Comparison of ENCODE assay signal across 21 cellular contexts in the genomic region with DNA sequence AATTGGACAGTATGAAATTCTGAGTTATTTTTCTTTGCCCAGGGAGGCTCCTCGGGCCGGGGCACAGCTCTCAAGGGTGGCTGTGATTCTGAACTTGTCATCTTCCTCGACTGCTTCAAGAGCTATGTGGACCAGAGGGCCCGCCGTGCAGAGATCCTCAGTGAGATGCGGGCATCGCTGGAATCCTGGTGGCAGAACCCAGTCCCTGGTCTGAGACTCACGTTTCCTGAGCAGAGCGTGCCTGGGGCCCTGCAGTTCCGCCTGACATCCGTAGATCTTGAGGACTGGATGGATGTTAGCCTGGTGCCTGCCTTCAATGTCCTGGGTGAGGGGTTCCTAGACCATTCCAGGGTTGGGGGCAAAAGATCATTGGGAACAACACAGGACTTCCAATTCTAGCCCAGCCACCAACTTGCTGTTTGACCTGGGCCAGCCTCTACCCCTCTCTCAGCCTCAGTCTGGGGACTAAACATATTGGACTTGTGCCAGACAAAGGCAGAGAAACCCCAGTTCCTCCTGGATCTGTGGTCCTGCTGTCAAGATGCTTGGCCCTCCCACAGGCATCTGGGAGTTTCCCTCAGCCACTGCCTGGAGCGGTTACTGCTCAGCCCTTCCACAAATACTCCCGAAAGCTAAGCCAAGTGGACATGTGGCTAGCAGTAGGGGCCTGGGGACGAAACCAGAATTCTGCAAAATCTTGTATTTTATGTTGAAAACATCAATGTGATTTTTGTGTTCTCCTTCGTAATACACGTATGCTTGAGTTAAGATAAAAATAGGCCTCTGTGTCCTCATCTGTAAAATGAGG. TPM values are rescaled to one million over a fixed set of nuclear protein-coding genes. Genes with fewer than 3 reads are reported as not detected.
DNase-seq lines count a peak whose midpoint lies in the region; ATAC-seq and TF ChIP-seq lines count a peak whose summit lies in the region.
"Had no signal": no experiment of that assay in that cellular context is flagged by ENCODE, and none has a peak within 500 bp of the region (broad histone marks: within the 10 kb centered on the region; RNA-seq: fewer than 3 reads in every experiment).

No MANE protein-coding gene starts in this region.

- in situ Hi-C loops in G401 (cut with HindIII; ENCODE audit: low sequenced_read_pairs): no loop called here

- H3K36me3 Mint-ChIP-seq in activated CD4-positive, alpha-beta T cell treated with anti-CD3 and anti-CD28 coated beads, Interleukin-2, amount 10 ng/mL, durations not matched to agents 7 days and 5 days (ENCODE audit: low read depth): peaks cover 66% of the 10 kb centered on the region
- H3K36me3 Mint-ChIP-seq in activated CD4-positive, alpha-beta T cell treated with anti-CD3 and anti-CD28 coated beads for 36 hours (ENCODE audit: low read depth): peaks cover 13% of the 10 kb centered on the region
- peaks cover 32% of the 10 kb centered on the region for H3K36me3 Mint-ChIP-seq in activated T-helper 1 cell treated with anti-CD3 and anti-CD28 coated beads, Interleukin-12 subunit alpha, Interleukin-12 subunit beta, Interleukin-2, Interleukin-4 antibody, amounts not matched to agents 30 ng/mL and 10 ng/mL and 1 ng/mL, durations not matched to agents 14 hours and 24 hours and 36 hours (ENCODE audit: low read depth)
- no peaks in the 10 kb centered on the region for H3K36me3 Mint-ChIP-seq in nephron progenitor cell (ENCODE audit: low read depth)

- intact Hi-C loops in activated CD4-positive, alpha-beta T cell treated with anti-CD3 and anti-CD28 coated beads for 36 hours (cut with DNase I, micrococcal nuclease): no loop called here
- intact Hi-C loops in activated T-helper 1 cell treated with anti-CD3 and anti-CD28 coated beads, Interleukin-12 subunit alpha, Interleukin-12 subunit beta, Interleukin-2, Interleukin-4 antibody, amounts not matched to agents 30 ng/mL and 10 ng/mL and 1 ng/mL, durations not matched to agents 14 hours and 24 hours and 36 hours (cut with micrococcal nuclease): no loop called here

- H3K27ac Mint-ChIP-seq in activated CD4-positive, alpha-beta T cell treated with anti-CD3 and anti-CD28 coated beads, Interleukin-2, amount 10 ng/mL, durations not matched to agents 7 days and 5 days: no peak overlapping the region
- no peak overlapping the region for H3K27ac Mint-ChIP-seq in activated CD4-positive, alpha-beta T cell treated with anti-CD3 and anti-CD28 coated beads for 36 hours
- H3K27ac Mint-ChIP-seq in activated T-helper 1 cell treated with anti-CD3 and anti-CD28 coated beads, Interleukin-12 subunit alpha, Interleukin-12 subunit beta, Interleukin-2, Interleukin-4 antibody, amounts not matched to agents 30 ng/mL and 10 ng/mL and 1 ng/mL, durations not matched to agents 14 hours and 24 hours and 36 hours: no peak overlapping the region
- H3K27ac Mint-ChIP-seq in nephron progenitor cell: no peak overlapping the region
- H3K27ac Mint-ChIP-seq: HFFc6 had no signal

- H3K4me1 Mint-ChIP-seq in activated CD4-positive, alpha-beta T cell treated with anti-CD3 and anti-CD28 coated beads, Interleukin-2, amount 10 ng/mL, durations not matched to agents 7 days and 5 days: peaks cover 51% of the 10 kb centered on the region
- peaks cover 33% of the 10 kb centered on the region for H3K4me1 Mint-ChIP-seq in activated CD4-positive, alpha-beta T cell treated with anti-CD3 and anti-CD28 coated beads for 36 hours
- peaks cover 56% of the 10 kb centered on the region for H3K4me1 Mint-ChIP-seq in activated T-helper 1 cell treated with anti-CD3 and anti-CD28 coated beads, Interleukin-12 subunit alpha, Interleukin-12 subunit beta, Interleukin-2, Interleukin-4 antibody, amounts not matched to agents 30 ng/mL and 10 ng/mL and 1 ng/mL, durations not matched to agents 14 hours and 24 hours and 36 hours (ENCODE audit: low read depth)
- peaks cover 5% of the 10 kb centered on the region for H3K4me1 Mint-ChIP-seq in nephron progenitor cell

- peak overlapping the region; percentile 32 for H3K4me3 Mint-ChIP-seq in activated CD4-positive, alpha-beta T cell treated with anti-CD3 and anti-CD28 coated beads, Interleukin-2, amount 10 ng/mL, durations not matched to agents 7 days and 5 days
- no peak overlapping the region for H3K4me3 Mint-ChIP-seq in activated CD4-positive, alpha-beta T cell treated with anti-CD3 and anti-CD28 coated beads for 36 hours
- H3K4me3 Mint-ChIP-seq in activated T-helper 1 cell treated with anti-CD3 and anti-CD28 coated beads, Interleukin-12 subunit alpha, Interleukin-12 subunit beta, Interleukin-2, Interleukin-4 antibody, amounts not matched to agents 30 ng/mL and 10 ng/mL and 1 ng/mL, durations not matched to agents 14 hours and 24 hours and 36 hours: peak overlapping the region; percentile 17
- H3K4me3 Mint-ChIP-seq in nephron progenitor cell: no peak overlapping the region
- H3K4me3 Mint-ChIP-seq: HFFc6 had no signal

- TF ChIP-seq CTCF in nephron progenitor cell (IDR thresholded peaks at IDR 0.05): no peak

- no peaks in the 10 kb centered on the region for H3K27me3 Mint-ChIP-seq in activated CD4-positive, alpha-beta T cell treated with anti-CD3 and anti-CD28 coated beads, Interleukin-2, amount 10 ng/mL, durations not matched to agents 7 days and 5 days
- H3K27me3 Mint-ChIP-seq in activated CD4-positive, alpha-beta T cell treated with anti-CD3 and anti-CD28 coated beads for 36 hours: no peaks in the 10 kb centered on the region
- no peaks in the 10 kb centered on the region for H3K27me3 Mint-ChIP-seq in activated T-helper 1 cell treated with anti-CD3 and anti-CD28 coated beads, Interleukin-12 subunit alpha, Interleukin-12 subunit beta, Interleukin-2, Interleukin-4 antibody, amounts not matched to agents 30 ng/mL and 10 ng/mL and 1 ng/mL, durations not matched to agents 14 hours and 24 hours and 36 hours (ENCODE audit: insufficient read depth)
- peaks cover 72% of the 10 kb centered on the region for H3K27me3 Mint-ChIP-seq in nephron progenitor cell (ENCODE audit: low read depth, poor library complexity)

- DNase-seq in activated CD4-positive, alpha-beta T cell treated with anti-CD3 and anti-CD28 coated beads, Interleukin-2, amount 10 ng/mL, durations not matched to agents 7 days and 5 days: no peak
- DNase-seq in activated CD4-positive, alpha-beta T cell treated with anti-CD3 and anti-CD28 coated beads for 36 hours: no peak
- peak; percentile 87 for DNase-seq in G401 (ENCODE audit: low spot score)
- DNase-seq in activated T-helper 1 cell treated with anti-CD3 and anti-CD28 coated beads, Interleukin-12 subunit alpha, Interleukin-12 subunit beta, Interleukin-2, Interleukin-4 antibody, amounts not matched to agents 30 ng/mL and 10 ng/mL and 1 ng/mL, durations not matched to agents 14 hours and 24 hours and 36 hours (ENCODE audit: low spot score): no peak
- peak; percentile 13 for DNase-seq in myocyte (ENCODE audit: low read depth)
- DNase-seq in NK-92 (lab: John Stamatoyannopoulos, UW; ENCODE audit: unreplicated experiment): no peak
- DNase-seq in NCI-H1930 (lab: John Stamatoyannopoulos, UW): no peak
- no peak for DNase-seq in nephron progenitor cell
- DNase-seq: GF-D8, H7, HFFc6, NCI-H1105, NCI-H146, NCI-H2029 treated with DMSO at 0.1 percent for 48 hours, NCI-H345, NCI-H524 treated with DMSO at 0.1 percent for 48 hours, NCI-H82, OCI-M1, Right ventricle myocardium superior had no signal

- no peak for ATAC-seq in activated CD4-positive, alpha-beta T cell treated with anti-CD3 and anti-CD28 coated beads for 36 hours
- ATAC-seq: HepG2, K562 had no signal

- POLR2A ChIA-PET in activated CD4-positive, alpha-beta T cell treated with anti-CD3 and anti-CD28 coated beads, Interleukin-2, amount 10 ng/mL, durations not matched to agents 7 days and 5 days (lab: Charles Lee): interaction anchor here (0.8 to 2.4 kb wide), 2 partner anchors 36 to 37 kb away, joined by 3 to 14 read pairs; partner anchors contain the start of gene OAS2
- POLR2A ChIA-PET in activated CD4-positive, alpha-beta T cell treated with anti-CD3 and anti-CD28 coated beads for 36 hours (lab: Charles Lee): no interaction called here

- H3K9me3 Mint-ChIP-seq in activated CD4-positive, alpha-beta T cell treated with anti-CD3 and anti-CD28 coated beads, Interleukin-2, amount 10 ng/mL, durations not matched to agents 7 days and 5 days: no peaks in the 10 kb centered on the region
- no peaks in the 10 kb centered on the region for H3K9me3 Mint-ChIP-seq in activated CD4-positive, alpha-beta T cell treated with anti-CD3 and anti-CD28 coated beads for 36 hours (ENCODE audit: low read depth)
- no peaks in the 10 kb centered on the region for H3K9me3 Mint-ChIP-seq in activated T-helper 1 cell treated with anti-CD3 and anti-CD28 coated beads, Interleukin-12 subunit alpha, Interleukin-12 subunit beta, Interleukin-2, Interleukin-4 antibody, amounts not matched to agents 30 ng/mL and 10 ng/mL and 1 ng/mL, durations not matched to agents 14 hours and 24 hours and 36 hours
- no peaks in the 10 kb centered on the region for H3K9me3 Mint-ChIP-seq in nephron progenitor cell
- H3K9me3 Mint-ChIP-seq: HFFc6 had no signal

- CTCF ChIA-PET in activated CD4-positive, alpha-beta T cell treated with anti-CD3 and anti-CD28 coated beads, Interleukin-2, amount 10 ng/mL, durations not matched to agents 7 days and 5 days (lab: Charles Lee): interaction anchor here (0.8 to 4.4 kb wide), 3 partner anchors 13 to 51 kb away, joined by 3 to 15 read pairs (median 4); partner anchors contain the start of gene OAS2
- CTCF ChIA-PET in activated CD4-positive, alpha-beta T cell treated with anti-CD3 and anti-CD28 coated beads for 36 hours (lab: Charles Lee): no interaction called here

RNA-seq across cellular contexts. Expression of gene OAS3, which starts 3.5 kb away (rescaled TPM):
- total RNA-seq in activated CD4-positive, alpha-beta T cell treated with anti-CD3 and anti-CD28 coated beads, Interleukin-2, amount 10 ng/mL, durations not matched to agents 7 days and 5 days: 100 to 1,000 TPM; 202 to 204 TPM
- total RNA-seq in activated CD4-positive, alpha-beta T cell treated with anti-CD3 and anti-CD28 coated beads for 36 hours: 10 to 100 TPM; 32.1 to 35.3 TPM
- 0.74 and 1.8 TPM in 2 replicates for total RNA-seq in G401 (2014; rRNA removed; shearing (Covaris generic))
- 50.1 and 54.2 TPM in 2 replicates for total RNA-seq in activated T-helper 1 cell treated with anti-CD3 and anti-CD28 coated beads, Interleukin-12 subunit alpha, Interleukin-12 subunit beta, Interleukin-2, Interleukin-4 antibody, amounts not matched to agents 30 ng/mL and 10 ng/mL and 1 ng/mL, durations not matched to agents 14 hours and 24 hours and 36 hours
- 4.7 and 7.1 TPM in 2 replicates for total RNA-seq in myocyte
- polyA plus RNA-seq in myocyte (2012): 1.3 TPM

RNA-seq across cellular contexts. Expression of gene OAS1, which starts 35.0 kb away (rescaled TPM):
- total RNA-seq in activated CD4-positive, alpha-beta T cell treated with anti-CD3 and anti-CD28 coated beads, Interleukin-2, amount 10 ng/mL, durations not matched to agents 7 days and 5 days: 100 to 1,000 TPM; 194 to 197 TPM
- total RNA-seq in activated CD4-positive, alpha-beta T cell treated with anti-CD3 and anti-CD28 coated beads for 36 hours: 10 to 100 TPM; 50.5 to 52.8 TPM
- not detected in 2 replicates for total RNA-seq in G401 (2014; rRNA removed; shearing (Covaris generic))
- 24.2 and 29.2 TPM in 2 replicates for total RNA-seq in activated T-helper 1 cell treated with anti-CD3 and anti-CD28 coated beads, Interleukin-12 subunit alpha, Interleukin-12 subunit beta, Interleukin-2, Interleukin-4 antibody, amounts not matched to agents 30 ng/mL and 10 ng/mL and 1 ng/mL, durations not matched to agents 14 hours and 24 hours and 36 hours
- total RNA-seq in myocyte: 10.4 and 14.0 TPM in 2 replicates
- polyA plus RNA-seq in myocyte (2012): 1.6 TPM
- total RNA-seq: HFFc6 had no signal

RNA-seq across cellular contexts. Expression of gene OAS2, which starts 36.6 kb away (rescaled TPM):
- 100 to 1,000 TPM; 294 to 420 TPM for total RNA-seq in activated CD4-positive, alpha-beta T cell treated with anti-CD3 and anti-CD28 coated beads, Interleukin-2, amount 10 ng/mL, durations not matched to agents 7 days and 5 days
- total RNA-seq in activated CD4-positive, alpha-beta T cell treated with anti-CD3 and anti-CD28 coated beads for 36 hours: 100 to 1,000 TPM; 148 to 278 TPM
- total RNA-seq in G401 (2014; rRNA removed; shearing (Covaris generic)): not detected in 2 replicates
- total RNA-seq in activated T-helper 1 cell treated with anti-CD3 and anti-CD28 coated beads, Interleukin-12 subunit alpha, Interleukin-12 subunit beta, Interleukin-2, Interleukin-4 antibody, amounts not matched to agents 30 ng/mL and 10 ng/mL and 1 ng/mL, durations not matched to agents 14 hours and 24 hours and 36 hours: 113 and 119 TPM in 2 replicates
- total RNA-seq in myocyte: 5.6 and 9.1 TPM in 2 replicates
- 1.1 TPM for polyA plus RNA-seq in myocyte (2012)
- total RNA-seq: H7 had no signal

Comparison
In these comparisons a context has a peak if more than half of its experiments do, and no peak if none do; other contexts are left out.
1. H3K4me3 Mint-ChIP-seq: peak in activated CD4-positive, alpha-beta T cell treated with anti-CD3 and anti-CD28 coated beads, Interleukin-2, amount 10 ng/mL, durations not matched to agents 7 days and 5 days (single experiment) and activated T-helper 1 cell treated with anti-CD3 and anti-CD28 coated beads, Interleukin-12 subunit alpha, Interleukin-12 subunit beta, Interleukin-2, Interleukin-4 antibody, amounts not matched to agents 30 ng/mL and 10 ng/mL and 1 ng/mL, durations not matched to agents 14 hours and 24 hours and 36 hours (single experiment); none in activated CD4-positive, alpha-beta T cell treated with anti-CD3 and anti-CD28 coated beads for 36 hours (single experiment) and nephron progenitor cell (single experiment).
2. DNase-seq: peak in G401 (single experiment) and myocyte (single experiment); none in activated CD4-positive, alpha-beta T cell treated with anti-CD3 and anti-CD28 coated beads, Interleukin-2, amount 10 ng/mL, durations not matched to agents 7 days and 5 days (single experiment), activated CD4-positive, alpha-beta T cell treated with anti-CD3 and anti-CD28 coated beads for 36 hours (single experiment), activated T-helper 1 cell treated with anti-CD3 and anti-CD28 coated beads, Interleukin-12 subunit alpha, Interleukin-12 subunit beta, Interleukin-2, Interleukin-4 antibody, amounts not matched to agents 30 ng/mL and 10 ng/mL and 1 ng/mL, durations not matched to agents 14 hours and 24 hours and 36 hours (single experiment), NK-92 (single experiment), NCI-H1930 (0 of 2) and nephron progenitor cell (single experiment).
3. RNA of gene OAS1, which starts 35.0 kb away (total RNA-seq): 194 to 197 TPM in activated CD4-positive, alpha-beta T cell treated with anti-CD3 and anti-CD28 coated beads, Interleukin-2, amount 10 ng/mL, durations not matched to agents 7 days and 5 days, 50.5 to 52.8 TPM in activated CD4-positive, alpha-beta T cell treated with anti-CD3 and anti-CD28 coated beads for 36 hours, 24.2 to 29.2 TPM in activated T-helper 1 cell treated with anti-CD3 and anti-CD28 coated beads, Interleukin-12 subunit alpha, Interleukin-12 subunit beta, Interleukin-2, Interleukin-4 antibody, amounts not matched to agents 30 ng/mL and 10 ng/mL and 1 ng/mL, durations not matched to agents 14 hours and 24 hours and 36 hours and 10.4 to 14.0 TPM in myocyte; not detected in G401; every median in the first group is over 10 times any median in the second.
4. RNA of gene OAS2, which starts 36.6 kb away (total RNA-seq): 294 to 420 TPM in activated CD4-positive, alpha-beta T cell treated with anti-CD3 and anti-CD28 coated beads, Interleukin-2, amount 10 ng/mL, durations not matched to agents 7 days and 5 days, 148 to 278 TPM in activated CD4-positive, alpha-beta T cell treated with anti-CD3 and anti-CD28 coated beads for 36 hours and 113 to 119 TPM in activated T-helper 1 cell treated with anti-CD3 and anti-CD28 coated beads, Interleukin-12 subunit alpha, Interleukin-12 subunit beta, Interleukin-2, Interleukin-4 antibody, amounts not matched to agents 30 ng/mL and 10 ng/mL and 1 ng/mL, durations not matched to agents 14 hours and 24 hours and 36 hours; 5.6 to 9.1 TPM in myocyte and not detected in G401; every median in the first group is over 10 times any median in the second.